ENCODE assay signal across 1 cellular context in genomic region chr5:17151686-17152085, GRCh38.
TF ChIP-seq lines count a peak whose summit lies in the region.

No MANE protein-coding gene starts in this region.

TF ChIP-seq in H1, 55 proteins besides CTCF, POLR2A, EP300 and RAD21:
- TF ChIP-seq BACH1 (IDR thresholded peaks at IDR 0.05; ENCODE audit: low read length) (peak; percentile 57), TEAD4 (IDR thresholded peaks at IDR 0.05; ENCODE audit: low read depth, low read length) (peak; percentile 83), YY1 (IDR thresholded peaks at IDR 0.05; ENCODE audit: low read depth, low read length) (0 out of 2 replicates have a peak, but pooled peaks have one; percentile 38), SRF (IDR thresholded peaks at IDR 0.05; ENCODE audit: low read depth, low read length) (0 out of 2 replicates have a peak, but pooled peaks have one; percentile 26), POU5F1 (IDR thresholded peaks at IDR 0.05; ENCODE audit: low read depth, low read length) (no peak), JUND (IDR thresholded peaks at IDR 0.05; ENCODE audit: low read length) (0 out of 2 replicates have a peak, but pooled peaks have one; percentile 6)
